Comparison of ENCODE assay signal across 20 cellular contexts in genomic region chr17:28333083-28333746, GRCh38. TPM values are rescaled to one million over a fixed set of nuclear protein-coding genes. Genes with fewer than 3 reads are reported as not detected.
A peak's percentile ranks its signal among the peaks of the same experiment; 100 is the strongest.
DNase-seq lines count a peak whose midpoint lies in the region; FAIRE-seq and TF ChIP-seq lines count a peak whose summit lies in the region.
"Had no signal": no experiment of that assay in that cellular context is flagged by ENCODE, and none has a peak within 500 bp of the region (broad histone marks: within the 10 kb centered on the region; RNA-seq: fewer than 3 reads in every experiment).

No MANE protein-coding gene starts in this region.

- peaks cover 1% of the 10 kb centered on the region for H3K36me3 Mint-ChIP-seq in T-helper 1 cell treated with Interleukin-12 subunit alpha and Interleukin-12 subunit beta and Interleukin-4 antibody, amounts not matched to agents 30 μg/mL and 1 μg/mL, for 36 hours (ENCODE audit: low read depth)
- peaks cover 4% of the 10 kb centered on the region for H3K36me3 Mint-ChIP-seq in neural progenitor cell

- no peak overlapping the region for H2AK5ac ChIP-seq in neuronal stem cell (ENCODE audit: low read depth, low read length)

- no peak for FAIRE-seq in kidney (lab: Jason Lieb, UNC)
- FAIRE-seq: GM12891 had no signal

- H4K91ac ChIP-seq in neuronal stem cell (ENCODE audit: low read depth, low read length, poor library complexity), result no peak overlapping the region

- no peak overlapping the region for H2BK12ac ChIP-seq in neuronal stem cell (ENCODE audit: low read length)

- no peak overlapping the region for H3K27ac Mint-ChIP-seq in T-helper 1 cell treated with Interleukin-12 subunit alpha and Interleukin-12 subunit beta and Interleukin-4 antibody, amounts not matched to agents 30 μg/mL and 1 μg/mL, for 36 hours
- no peak overlapping the region for H3K27ac Mint-ChIP-seq in neural progenitor cell
- H3K27ac Mint-ChIP-seq: H9 had no signal

- H3K4me3 Mint-ChIP-seq in T-helper 1 cell treated with Interleukin-12 subunit alpha and Interleukin-12 subunit beta and Interleukin-4 antibody, amounts not matched to agents 30 μg/mL and 1 μg/mL, for 36 hours, result peak overlapping the region; percentile 97
- H3K4me3 Mint-ChIP-seq in neural progenitor cell, result peak overlapping the region; percentile 98

- no peak overlapping the region for H2BK15ac ChIP-seq in neuronal stem cell (ENCODE audit: low read length)

- TF ChIP-seq CTCF in HL-60 (IDR thresholded peaks at IDR 0.05; ENCODE audit: insufficient read depth, low read length), result no peak
- no peak for TF ChIP-seq CTCF in coronary artery (IDR thresholded peaks at IDR 0.05)
- TF ChIP-seq CTCF in neural progenitor cell (IDR thresholded peaks at IDR 0.05), result no peak
- TF ChIP-seq CTCF in kidney (IDR thresholded peaks at IDR 0.05; ENCODE audit: borderline replicate concordance, extremely low read depth, insufficient read depth), result no peak

- H3K9ac ChIP-seq in neural progenitor cell (no peak overlapping the region), kidney (ENCODE audit: low read length in 2 of 2) (no peak overlapping the region), neuronal stem cell (ENCODE audit: low read depth, low read length, poor library complexity) (no peak overlapping the region)

- peaks cover 39% of the 10 kb centered on the region for H3F3A ChIP-seq in neural progenitor cell (ENCODE audit: low read depth)

- no peak overlapping the region for H2BK5ac ChIP-seq in neuronal stem cell (ENCODE audit: low read length)

- intact Hi-C loops in kidney (cut with DNase I), result no loop called here

- no peak overlapping the region for H3K23ac ChIP-seq in neuronal stem cell (ENCODE audit: low read depth, low read length, poor library complexity)

- H3K36me3 ChIP-seq in neural progenitor cell (no peaks in the 10 kb centered on the region), kidney (ENCODE audit: control insufficient read depth in 1 of 2, insufficient read depth in 2 of 2, low read length in 2 of 2) (peaks cover 14 to 22% of the 10 kb centered on the region in 2 donors), neuronal stem cell (replicated peaks in 1 of 2; ENCODE audit: control insufficient read depth in 2 of 2, insufficient read depth in 2 of 2, low read length in 2 of 2) (peaks cover 10 to 32% of the 10 kb centered on the region in 2 donors)
- H3K36me3 ChIP-seq: colonic mucosa had no signal

- H3K4me1 Mint-ChIP-seq in T-helper 1 cell treated with Interleukin-12 subunit alpha and Interleukin-12 subunit beta and Interleukin-4 antibody, amounts not matched to agents 30 μg/mL and 1 μg/mL, for 36 hours (ENCODE audit: low read depth), result peaks cover 31% of the 10 kb centered on the region
- peaks cover 35% of the 10 kb centered on the region for H3K4me1 Mint-ChIP-seq in neural progenitor cell

- no peaks in the 10 kb centered on the region for H3K9me3 ChIP-seq in neural progenitor cell (ENCODE audit: low read depth)
- H3K9me3 ChIP-seq in kidney (ENCODE audit: control insufficient read depth in 1 of 2, low read length in 2 of 2), result no peaks in the 10 kb centered on the region
- no peaks in the 10 kb centered on the region for H3K9me3 ChIP-seq in neuronal stem cell (replicated peaks in 1 of 2; ENCODE audit: control insufficient read depth in 2 of 2, insufficient read depth in 1 of 2, low read depth in 1 of 2, low read length in 2 of 2)
- H3K9me3 ChIP-seq: colonic mucosa had no signal

- no peak overlapping the region for H3K18ac ChIP-seq in neuronal stem cell (ENCODE audit: low read length)

- no peak overlapping the region for H3K4ac ChIP-seq in neuronal stem cell (ENCODE audit: low read length)

- H3K4me2 ChIP-seq in neural progenitor cell (no peak overlapping the region), neuronal stem cell (ENCODE audit: insufficient read depth, low read length, poor library complexity, severe bottlenecking) (no peak overlapping the region)

- H3K79me2 ChIP-seq in neural progenitor cell (ENCODE audit: low read depth), result peaks cover 43% of the 10 kb centered on the region

- peaks cover 24% of the 10 kb centered on the region for H4K20me1 ChIP-seq in neural progenitor cell (ENCODE audit: low read depth)

- H2AFZ ChIP-seq in neural progenitor cell (replicated peaks) (no peak overlapping the region), neuronal stem cell (ENCODE audit: low read length) (no peak overlapping the region)

- peaks cover 5% of the 10 kb centered on the region for H3K79me1 ChIP-seq in neuronal stem cell (ENCODE audit: low read depth, low read length)

- H4K8ac ChIP-seq in neuronal stem cell (ENCODE audit: low read depth, low read length), result no peak overlapping the region

- no CpG with 5 or more reads among the region's 1 CpG for WGBS in neuronal stem cell (ENCODE audit: extremely low coverage in 2 of 2, insufficient read length in 2 of 2, insufficient replicate concordance in 1 of 2), 2 donors

- H3K27me3 ChIP-seq in HL-60 (ENCODE audit: insufficient read depth, poor library complexity, severe bottlenecking) (no peaks in the 10 kb centered on the region), neural progenitor cell (no peaks in the 10 kb centered on the region), neuronal stem cell (ENCODE audit: control insufficient read depth in 3 of 3, insufficient read depth in 3 of 3, low read depth in 1 of 3, low read length in 3 of 3) (no peaks in the 10 kb centered on the region)
- H3K27me3 ChIP-seq: colonic mucosa had no signal

- H2BK120ac ChIP-seq in neuronal stem cell (ENCODE audit: low read depth, low read length), result no peak overlapping the region

- no peaks in the 10 kb centered on the region for H3K27me3 Mint-ChIP-seq in T-helper 1 cell treated with Interleukin-12 subunit alpha and Interleukin-12 subunit beta and Interleukin-4 antibody, amounts not matched to agents 30 μg/mL and 1 μg/mL, for 36 hours (ENCODE audit: low read depth)
- H3K27me3 Mint-ChIP-seq in neural progenitor cell (ENCODE audit: insufficient read depth, low read depth), result peaks cover 2% of the 10 kb centered on the region

- peaks cover 6% of the 10 kb centered on the region for H3K4me1 ChIP-seq in neural progenitor cell
- H3K4me1 ChIP-seq in kidney (ENCODE audit: control insufficient read depth in 1 of 2, insufficient read depth in 1 of 2, low read depth in 1 of 2, low read length in 2 of 2), result peaks cover 13 to 19% of the 10 kb centered on the region in 2 donors
- peaks cover 9 to 13% of the 10 kb centered on the region in 2 donors for H3K4me1 ChIP-seq in neuronal stem cell (ENCODE audit: control insufficient read depth in 2 of 2, insufficient read depth in 1 of 2, low read depth in 1 of 2, low read length in 2 of 2)

- no peak overlapping the region for H3K14ac ChIP-seq in neuronal stem cell (ENCODE audit: low read length)

- H3K4me3 ChIP-seq in HL-60 (replicated peaks; ENCODE audit: insufficient read depth, low read length) (no peak overlapping the region), coronary artery (no peak overlapping the region), neural progenitor cell (no peak overlapping the region), kidney (ENCODE audit: low read length in 2 of 2) (no peak overlapping the region), neuronal stem cell (ENCODE audit: low read length in 2 of 2) (no peak overlapping the region)
- H3K4me3 ChIP-seq: colonic mucosa had no signal

- H3K27ac ChIP-seq in HL-60 (replicated peaks) (peak overlapping the region; percentile 69), coronary artery (no peak overlapping the region), neural progenitor cell (no peak overlapping the region), kidney (ENCODE audit: low read depth in 2 of 2, low read length in 2 of 2) (no peak overlapping the region), neuronal stem cell (replicated peaks; ENCODE audit: low read length) (no peak overlapping the region)
- H3K27ac ChIP-seq: colonic mucosa had no signal

- DNase-seq in T-helper 1 cell (no peak), HL-60 (ENCODE audit: low read depth in 1 of 2, low spot score in 1 of 2) (no peak), coronary artery (ENCODE audit: low spot score) (peak; percentile 33), neural progenitor cell (ENCODE audit: low spot score) (no peak), hypothalamus (lab: John Stamatoyannopoulos, UW) (no peak), kidney (no peak), neuronal stem cell (ENCODE audit: low spot score) (no peak)
- DNase-seq: 8988T, colonic mucosa, kidney glomerular epithelial cell, NCI-H1436 treated with DMSO at 0.1 percent for 48 hours, NCI-H510A, substantia nigra had no signal

- H3K9me3 Mint-ChIP-seq in T-helper 1 cell treated with Interleukin-12 subunit alpha and Interleukin-12 subunit beta and Interleukin-4 antibody, amounts not matched to agents 30 μg/mL and 1 μg/mL, for 36 hours, result no peaks in the 10 kb centered on the region
- H3K9me3 Mint-ChIP-seq in neural progenitor cell, result no peaks in the 10 kb centered on the region
- H3K9me3 Mint-ChIP-seq: H9 had no signal

RNA-seq across cellular contexts. Expression of gene IFT20, which starts 2.1 kb away (rescaled TPM):
- total RNA-seq in neural progenitor cell (ENCODE audit: low replicate concordance) (25.7 and 68.2 TPM in 2 replicates), kidney (37.5 TPM)
- 52.6 TPM for polyA plus RNA-seq in kidney (ENCODE audit: insufficient read depth, low read depth, low replicate concordance)
- 32.4 TPM for polyA plus RNA-seq in neuronal stem cell (2013, experiment 1 of 2)
- 32.5 TPM for polyA plus RNA-seq in neuronal stem cell (2013, experiment 2 of 2)

RNA-seq across cellular contexts. Expression of gene TNFAIP1, which starts 2.3 kb away (rescaled TPM):
- 13.7 and 18.6 TPM in 2 replicates for total RNA-seq in neural progenitor cell (ENCODE audit: low replicate concordance)
- 83.9 TPM for total RNA-seq in kidney
- 28.9 TPM for polyA plus RNA-seq in kidney (ENCODE audit: insufficient read depth, low read depth, low replicate concordance)
- 27.4 TPM for polyA plus RNA-seq in neuronal stem cell (2013, experiment 1 of 2)
- polyA plus RNA-seq in neuronal stem cell (2013, experiment 2 of 2), result 26.6 TPM

RNA-seq across cellular contexts. Expression of gene TMEM97, which starts 14.2 kb away (rescaled TPM):
- total RNA-seq in neural progenitor cell (ENCODE audit: low replicate concordance) (126 and 136 TPM in 2 replicates), kidney (11.6 TPM)
- polyA plus RNA-seq in kidney (ENCODE audit: insufficient read depth, low read depth, low replicate concordance), result 10.2 TPM
- polyA plus RNA-seq in neuronal stem cell (2013, experiment 1 of 2), result 439 TPM
- 423 TPM for polyA plus RNA-seq in neuronal stem cell (2013, experiment 2 of 2)

RNA-seq across cellular contexts. Expression of gene POLDIP2, which starts 24.1 kb away (rescaled TPM):
- total RNA-seq in neural progenitor cell (ENCODE audit: low replicate concordance) (44.6 and 65.0 TPM in 2 replicates), kidney (84.9 TPM)
- 174 TPM for polyA plus RNA-seq in kidney (ENCODE audit: insufficient read depth, low read depth, low replicate concordance)
- polyA plus RNA-seq in neuronal stem cell (2013, experiment 1 of 2), result 55.9 TPM
- polyA plus RNA-seq in neuronal stem cell (2013, experiment 2 of 2), result 56.3 TPM

RNA-seq across cellular contexts. Expression of gene SEBOX, which starts 31.8 kb away (rescaled TPM):
- total RNA-seq in neural progenitor cell (ENCODE audit: low replicate concordance), result not detected in 2 replicates
- not detected for total RNA-seq in kidney
- not detected for polyA plus RNA-seq in kidney (ENCODE audit: insufficient read depth, low read depth, low replicate concordance)
- polyA plus RNA-seq in neuronal stem cell (2013, experiment 1 of 2), result not detected
- not detected for polyA plus RNA-seq in neuronal stem cell (2013, experiment 2 of 2)
- total RNA-seq: colonic mucosa, G401, H9, mucosa of gallbladder, OCI-LY7 had no signal
- polyA plus RNA-seq: esophagus had no signal

Comparison
In these comparisons a context has a peak if more than half of its experiments do, and no peak if none do; other contexts are left out.
1. RNA of gene TMEM97, which starts 14.2 kb away (total RNA-seq): 126 to 136 TPM in neural progenitor cell; 11.6 TPM in kidney (single experiment); every median in the first group is over 10 times any median in the second.